In genomic region chr11:94863266-94863880, GRCh38 we compare ENCODE assay signal across 7 cellular contexts.
DNase-seq lines count a peak whose midpoint lies in the region; TF ChIP-seq lines count a peak whose summit lies in the region.
"Not testable (repeated sequence)": the region's sequence is repeated elsewhere in the genome, so short reads cannot be mapped to it uniquely, and the experiment has no call there.

No MANE protein-coding gene starts in this region.

- H3K36me3 ChIP-seq in ACC112 (ENCODE audit: insufficient read depth, low read length) (peaks cover 41% of the 10 kb centered on the region), GM23248 (ENCODE audit: low read depth) (peaks cover 49% of the 10 kb centered on the region), adipocyte (ENCODE audit: control insufficient read depth, insufficient read depth, low read length, severe bottlenecking) (peaks cover 81% of the 10 kb centered on the region), osteoblast (ENCODE audit: insufficient read depth, low read length) (peaks cover 60% of the 10 kb centered on the region)

- not testable (repeated sequence) for H3K4me1 Mint-ChIP-seq in MCF 10A (ENCODE audit: insufficient read depth, unreplicated experiment)

- H3K4me2 ChIP-seq in GM23248 (ENCODE audit: unreplicated experiment) (peak overlapping the region; percentile 68), osteoblast (ENCODE audit: insufficient read depth, low read length) (peak overlapping the region; percentile 15)

- peak overlapping the region; percentile 27 for H3K27ac Mint-ChIP-seq in MCF 10A (ENCODE audit: low read depth, unreplicated experiment)

- TF ChIP-seq CTCF in MCF 10A (IDR thresholded peaks at IDR 0.05; ENCODE audit: unreplicated experiment); fibroblast of mammary gland (conservative IDR thresholded peaks at IDR 0.05; ENCODE audit: control insufficient read depth, insufficient read depth, low read depth, low read length); osteoblast (IDR thresholded peaks at IDR 0.05; ENCODE audit: extremely low read depth, low read depth, low read length): not testable (repeated sequence)

- peak overlapping the region; percentile 63 for H3K9ac ChIP-seq in GM23248
- H3K9ac ChIP-seq in adipocyte (ENCODE audit: low read length), result not testable (repeated sequence)

- POLR2A ChIA-PET in MCF 10A (lab: Yijun Ruan, JAX), result interaction anchor here (1.0 kb wide), 1 partner anchor 9 kb away, joined by 3 read pairs; no protein-coding TSS in a partner anchor

- not testable (repeated sequence) for H2AFZ ChIP-seq in ACC112 (ENCODE audit: low read length, unreplicated experiment); GM23248; osteoblast (ENCODE audit: low read length)

- intact Hi-C loops in MCF 10A (cut with micrococcal nuclease), result not testable (repeated sequence)

- CTCF ChIA-PET in MCF 10A (lab: Yijun Ruan, JAX), result interaction anchor here (0.6 to 1.4 kb wide), 4 partner anchors 20 to 1439 kb away, joined by 3 to 7 read pairs (median 4); no protein-coding TSS in a partner anchor

- not testable (repeated sequence) for H3K4me3 ChIP-seq in ACC112 (ENCODE audit: low read depth, low read length); GM23248; adipocyte (ENCODE audit: low read length); fibroblast of mammary gland (ENCODE audit: control insufficient read depth, low read depth, low read length); osteoblast (ENCODE audit: insufficient read depth, low read length)

- H3K27me3 ChIP-seq in ACC112 (ENCODE audit: insufficient read depth, low read length); GM23248 (replicated peaks; ENCODE audit: insufficient read depth); adipocyte (replicated peaks; ENCODE audit: control insufficient read depth, insufficient read depth, low read length); osteoblast (ENCODE audit: insufficient read depth, low read length): not testable (repeated sequence)

- H3K27ac ChIP-seq in ACC112 (ENCODE audit: low read depth, low read length) (peak overlapping the region; percentile 48; the same call in 1 of the 2 replicates), GM23248 (peak overlapping the region; percentile 85), osteoblast (ENCODE audit: low read depth, low read length) (peak overlapping the region; percentile 76)

- not testable (repeated sequence) for H3K9me2 ChIP-seq in GM23248 (ENCODE audit: insufficient read depth)

- 2 to 5% methylated on average over 9 of the region's 9 CpGs for WGBS in GM23248 (ENCODE audit: low coverage in 1 of 2, low lambda C conversion rate in 2 of 2, missing lambda C conversion rate in 2 of 2), 2 experiments

- H3K4me3 Mint-ChIP-seq in MCF 10A (ENCODE audit: unreplicated experiment), result not testable (repeated sequence)

- not testable (repeated sequence) for H3K4me1 ChIP-seq in ACC112 (ENCODE audit: control insufficient read depth, insufficient read depth, low read length, unreplicated experiment); adipocyte (ENCODE audit: control insufficient read depth, insufficient read depth, low read length); osteoblast (ENCODE audit: insufficient read depth, low read length)
- peaks cover 15% of the 10 kb centered on the region for H3K4me1 ChIP-seq in GM23248 (ENCODE audit: insufficient read depth)

- BruUV-seq in MCF 10A (replicated peaks; lab: Mats Ljungman, UMichigan), result not testable (repeated sequence)

- H4K20me1 ChIP-seq in GM23248 (ENCODE audit: insufficient read depth); osteoblast (ENCODE audit: insufficient read depth, low read length): not testable (repeated sequence)

- in situ Hi-C loops in GM23248 (cut with MboI), result not testable (repeated sequence)

- H3K27me3 Mint-ChIP-seq in MCF 10A (ENCODE audit: insufficient read depth, unreplicated experiment), result not testable (repeated sequence)

- peaks cover 86% of the 10 kb centered on the region for H3K36me3 Mint-ChIP-seq in MCF 10A (ENCODE audit: insufficient read depth, unreplicated experiment)

- H3K9me3 Mint-ChIP-seq in MCF 10A (ENCODE audit: unreplicated experiment), result not testable (repeated sequence)

- H3K9me3 ChIP-seq in GM23248 (ENCODE audit: low read depth); adipocyte (ENCODE audit: control insufficient read depth, low read length); osteoblast (ENCODE audit: low read depth, low read length): not testable (repeated sequence)

- not testable (repeated sequence) for H3K79me2 ChIP-seq in ACC112 (ENCODE audit: control insufficient read depth, insufficient read depth, low read length, unreplicated experiment); GM23248 (ENCODE audit: insufficient read depth); osteoblast (ENCODE audit: insufficient read depth, low read length)

- peaks cover 44% of the 10 kb centered on the region for H3F3A ChIP-seq in GM23248 (ENCODE audit: insufficient read depth)

- DNase-seq in AG20443 (ENCODE audit: low spot score) (peak; percentile 29), GM23248 (peak; percentile 82), adipocyte (ENCODE audit: low read depth) (peak; percentile 54), fibroblast of mammary gland (ENCODE audit: low read depth) (peak; percentile 84)
- DNase-seq in MCF 10A (ENCODE audit: unreplicated experiment); osteoblast (ENCODE audit: insufficient read length, low spot score, missing footprints): not testable (repeated sequence)
